ENCODE assay signal across 16 cellular contexts in genomic region chr11:45336136-45336535, GRCh38. TPM values are rescaled to one million over a fixed set of nuclear protein-coding genes. Genes with fewer than 3 reads are reported as not detected.
A peak's percentile ranks its signal among the peaks of the same experiment; 100 is the strongest.
DNase-seq lines count a peak whose midpoint lies in the region; TF ChIP-seq lines count a peak whose summit lies in the region.
"Had no signal": no experiment of that assay in that cellular context is flagged by ENCODE, and none has a peak within 500 bp of the region (broad histone marks: within the 10 kb centered on the region; RNA-seq: fewer than 3 reads in every experiment).

No MANE protein-coding gene starts in this region.

- CTCF ChIA-PET in OCI-LY7 (lab: Charles Lee; ENCODE audit: unreplicated experiment) = interaction anchor here (0.6 kb wide), 1 partner anchor 602 kb away, joined by 5 read pairs; no protein-coding TSS in a partner anchor
- CTCF ChIA-PET in activated CD4-positive, alpha-beta T cell treated with anti-CD3 and anti-CD28 coated beads, Interleukin-2, amount 10 ng/mL, durations not matched to agents 7 days and 5 days (lab: Charles Lee) = no interaction called here

- no peaks in the 10 kb centered on the region for H3K36me3 ChIP-seq in OCI-LY7 (ENCODE audit: insufficient read depth, low read length)
- H3K36me3 ChIP-seq: SJSA1 had no signal

- no peaks in the 10 kb centered on the region for H3K9me3 Mint-ChIP-seq in type B pancreatic cell
- no peaks in the 10 kb centered on the region for H3K9me3 Mint-ChIP-seq in activated CD4-positive, alpha-beta T cell treated with anti-CD3 and anti-CD28 coated beads, Interleukin-2, amount 10 ng/mL, durations not matched to agents 7 days and 5 days

- H3K27ac Mint-ChIP-seq in type B pancreatic cell = no peak overlapping the region
- no peak overlapping the region for H3K27ac Mint-ChIP-seq in activated CD4-positive, alpha-beta T cell treated with anti-CD3 and anti-CD28 coated beads, Interleukin-2, amount 10 ng/mL, durations not matched to agents 7 days and 5 days

- no peak for TF ChIP-seq CTCF in OCI-LY7 (conservative IDR thresholded peaks at IDR 0.05; ENCODE audit: low read length)
- no peak for TF ChIP-seq CTCF in type B pancreatic cell (conservative IDR thresholded peaks at IDR 0.05)

- H3K4me1 Mint-ChIP-seq in type B pancreatic cell (ENCODE audit: unreplicated experiment) = peaks cover 17% of the 10 kb centered on the region
- peaks cover 12% of the 10 kb centered on the region for H3K4me1 Mint-ChIP-seq in activated CD4-positive, alpha-beta T cell treated with anti-CD3 and anti-CD28 coated beads, Interleukin-2, amount 10 ng/mL, durations not matched to agents 7 days and 5 days

- no peaks in the 10 kb centered on the region for H4K20me1 ChIP-seq in OCI-LY7 (ENCODE audit: insufficient read depth, low read length)

- POLR2A ChIA-PET in OCI-LY7 (lab: Charles Lee) = no interaction called here
- POLR2A ChIA-PET in activated CD4-positive, alpha-beta T cell treated with anti-CD3 and anti-CD28 coated beads, Interleukin-2, amount 10 ng/mL, durations not matched to agents 7 days and 5 days (lab: Charles Lee) = no interaction called here

- H3K4me3 Mint-ChIP-seq in type B pancreatic cell = no peak overlapping the region
- no peak overlapping the region for H3K4me3 Mint-ChIP-seq in activated CD4-positive, alpha-beta T cell treated with anti-CD3 and anti-CD28 coated beads, Interleukin-2, amount 10 ng/mL, durations not matched to agents 7 days and 5 days

- H2AFZ ChIP-seq in OCI-LY7 (ENCODE audit: low read length) = peak overlapping the region; percentile 7; the same call in 1 of the 2 replicates

- no peaks in the 10 kb centered on the region for H3K36me3 Mint-ChIP-seq in type B pancreatic cell
- no peaks in the 10 kb centered on the region for H3K36me3 Mint-ChIP-seq in activated CD4-positive, alpha-beta T cell treated with anti-CD3 and anti-CD28 coated beads, Interleukin-2, amount 10 ng/mL, durations not matched to agents 7 days and 5 days (ENCODE audit: low read depth)

- H3K4me3 ChIP-seq in OCI-LY7 (ENCODE audit: low read depth, low read length, poor library complexity, severe bottlenecking) = no peak overlapping the region
- H3K4me3 ChIP-seq: SJSA1 had no signal

- peaks cover 32% of the 10 kb centered on the region for H3K27me3 Mint-ChIP-seq in type B pancreatic cell
- H3K27me3 Mint-ChIP-seq in activated CD4-positive, alpha-beta T cell treated with anti-CD3 and anti-CD28 coated beads, Interleukin-2, amount 10 ng/mL, durations not matched to agents 7 days and 5 days = peaks cover 1% of the 10 kb centered on the region

- H3K79me2 ChIP-seq in OCI-LY7 (ENCODE audit: insufficient read depth, low read depth, low read length) = no peaks in the 10 kb centered on the region

- intact Hi-C loops in OCI-LY7 (cut with micrococcal nuclease; ENCODE audit: unreplicated experiment) = loop anchor here (5.0 kb wide), 1 partner anchor 409 kb away; no protein-coding TSS in a partner anchor

- H3K4me2 ChIP-seq in OCI-LY7 (ENCODE audit: low read length) = 0 out of 2 replicates have a peak overlapping the region, but pooled peaks have one; percentile 8

- no peak overlapping the region for H3K27ac ChIP-seq in OCI-LY7 (ENCODE audit: low read depth, low read length, poor library complexity, severe bottlenecking)
- H3K27ac ChIP-seq: C4-2B, SJSA1 had no signal

- no TSS peak for BruUV-seq in OCI-LY7 (replicated peaks; lab: Mats Ljungman, UMichigan)

- H3K9me3 ChIP-seq in OCI-LY7 (ENCODE audit: low read length) = no peaks in the 10 kb centered on the region
- H3K9me3 ChIP-seq: SJSA1 had no signal

- H3K9me2 ChIP-seq in OCI-LY7 (ENCODE audit: insufficient read depth, low read length) = no peaks in the 10 kb centered on the region

- peaks cover 41% of the 10 kb centered on the region for H3K4me1 ChIP-seq in OCI-LY7 (ENCODE audit: insufficient read depth, low read length, poor library complexity, severe bottlenecking)

- DNase-seq in NCI-H345 (lab: John Stamatoyannopoulos, UW) (peak; percentile 12), NCI-H345 treated with DMSO at 0.1 percent for 48 hours (lab: John Stamatoyannopoulos, UW; ENCODE audit: unreplicated experiment) (no peak), DMS153 treated with DMSO at 0.1 percent for 48 hours (lab: John Stamatoyannopoulos, UW; ENCODE audit: unreplicated experiment) (peak; percentile 21), OCI-LY7 (ENCODE audit: low spot score) (peak; percentile 45), type B pancreatic cell (ENCODE audit: extremely low spot score, unreplicated experiment) (peak; percentile 37), NOMO-1 treated with dmso at 0.1 percent for 144 hours (lab: John Stamatoyannopoulos, UW; ENCODE audit: unreplicated experiment) (no peak)
- no peak for DNase-seq in activated CD4-positive, alpha-beta T cell treated with anti-CD3 and anti-CD28 coated beads, Interleukin-2, amount 10 ng/mL, durations not matched to agents 7 days and 5 days
- DNase-seq: DND-41, MM.1S, NCI-H1105, NCI-H187, NCI-H82 had no signal

RNA-seq across cellular contexts. Expression of gene SYT13, which starts 50.0 kb away (rescaled TPM):
- total RNA-seq in OCI-LY7 (2014; rRNA removed; shearing (Covaris generic)) = not detected in 2 replicates
- total RNA-seq in OCI-LY7 (2022) (not detected in 2 replicates), type B pancreatic cell (ENCODE audit: low replicate concordance) (17.4 and 36.4 TPM in 2 replicates)
- not detected for total RNA-seq in activated CD4-positive, alpha-beta T cell treated with anti-CD3 and anti-CD28 coated beads, Interleukin-2, amount 10 ng/mL, durations not matched to agents 7 days and 5 days
- total RNA-seq: LHCN-M2, NCI-H460, SJSA1 had no signal

Comparison
In these comparisons a context has a peak if more than half of its experiments do, and no peak if none do; other contexts are left out.
1. DNase-seq: peak in NCI-H345 (single experiment), DMS153 treated with DMSO at 0.1 percent for 48 hours (single experiment), OCI-LY7 (single experiment) and type B pancreatic cell (single experiment); none in NCI-H345 treated with DMSO at 0.1 percent for 48 hours (single experiment), NOMO-1 treated with dmso at 0.1 percent for 144 hours (single experiment) and activated CD4-positive, alpha-beta T cell treated with anti-CD3 and anti-CD28 coated beads, Interleukin-2, amount 10 ng/mL, durations not matched to agents 7 days and 5 days (single experiment).
2. RNA of gene SYT13, which starts 50.0 kb away (total RNA-seq): 17.4 to 36.4 TPM in type B pancreatic cell; not detected in OCI-LY7 and not detected in activated CD4-positive, alpha-beta T cell treated with anti-CD3 and anti-CD28 coated beads, Interleukin-2, amount 10 ng/mL, durations not matched to agents 7 days and 5 days; every median in the first group is over 10 times any median in the second.